In the genomic region with DNA sequence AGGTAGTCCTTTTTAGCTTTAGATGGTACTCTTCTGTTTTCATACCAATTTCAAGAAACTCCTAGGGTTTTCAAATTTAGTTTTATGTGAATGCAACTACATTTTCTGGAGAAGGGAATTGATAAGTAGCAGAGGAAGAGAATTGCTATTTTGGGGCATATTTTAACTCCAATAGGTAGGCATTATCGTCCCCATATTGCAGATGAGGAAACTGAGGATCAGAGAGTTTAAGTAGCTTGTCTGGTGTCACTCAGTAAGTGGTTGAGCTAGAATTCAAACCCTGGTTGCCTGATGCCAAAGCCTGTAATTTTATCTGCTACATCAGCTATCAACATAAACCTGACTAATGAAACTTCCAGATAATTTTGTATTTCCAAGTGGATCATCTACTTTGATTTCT, we compare ENCODE assay signal across 11 cellular contexts. TPM values are rescaled to one million over a fixed set of nuclear protein-coding genes. Genes with fewer than 3 reads are reported as not detected.
A peak's percentile ranks its signal among the peaks of the same experiment; 100 is the strongest.
DNase-seq lines count a peak whose midpoint lies in the region; ATAC-seq and TF ChIP-seq lines count a peak whose summit lies in the region.
"Had no signal": no experiment of that assay in that cellular context is flagged by ENCODE, and none has a peak within 500 bp of the region (broad histone marks: within the 10 kb centered on the region; RNA-seq: fewer than 3 reads in every experiment).

No MANE protein-coding gene starts in this region.

- no peaks in the 10 kb centered on the region for H3K36me3 ChIP-seq in psoas muscle (ENCODE audit: insufficient read depth in 1 of 2, low read depth in 1 of 2)

- 90 to 100% (median 96%) methylated on average over 1 of the region's 1 CpG for WGBS in psoas muscle, 3 donors

- peaks cover 25% of the 10 kb centered on the region for H3K36me3 Mint-ChIP-seq in activated CD8-positive, alpha-beta memory T cell treated with anti-CD3 and anti-CD28 coated beads, Interleukin-2, amount 10 ng/mL, durations not matched to agents 7 days and 5 days
- H3K36me3 Mint-ChIP-seq in WTC11, result no peaks in the 10 kb centered on the region
- H3K36me3 Mint-ChIP-seq in glutamatergic neuron (ENCODE audit: unreplicated experiment), result no peaks in the 10 kb centered on the region
- peaks cover 11 to 29% of the 10 kb centered on the region in 2 donors for H3K36me3 Mint-ChIP-seq in stimulated activated naive B cell treated with anti-CD40 and anti-IgM and Interleukin-4, amounts not matched to agents 10 μg/mL and 1 μg/mL and 100 μg/mL, for 72 hours

- CTCF ChIA-PET in activated CD8-positive, alpha-beta memory T cell treated with anti-CD3 and anti-CD28 coated beads, Interleukin-2, amount 10 ng/mL, durations not matched to agents 7 days and 5 days (lab: Charles Lee), result interaction anchor here (0.8 to 6.5 kb wide), 7 partner anchors 10 to 156 kb away, joined by 3 to 27 read pairs (median 3); no protein-coding TSS in a partner anchor
- CTCF ChIA-PET in WTC11 (lab: Charles Lee), result no interaction called here

- H3K4me1 ChIP-seq in psoas muscle, result peaks cover 29% of the 10 kb centered on the region

- H3K4me3 ChIP-seq in psoas muscle, result no peak overlapping the region

- H3K27me3 Mint-ChIP-seq in activated CD8-positive, alpha-beta memory T cell treated with anti-CD3 and anti-CD28 coated beads, Interleukin-2, amount 10 ng/mL, durations not matched to agents 7 days and 5 days, result no peaks in the 10 kb centered on the region
- no peaks in the 10 kb centered on the region for H3K27me3 Mint-ChIP-seq in WTC11 (ENCODE audit: low read depth)
- H3K27me3 Mint-ChIP-seq in glutamatergic neuron (ENCODE audit: unreplicated experiment), result peaks cover 11% of the 10 kb centered on the region
- no peaks in the 10 kb centered on the region for H3K27me3 Mint-ChIP-seq in stimulated activated naive B cell treated with anti-CD40 and anti-IgM and Interleukin-4, amounts not matched to agents 10 μg/mL and 1 μg/mL and 100 μg/mL, for 72 hours

- peak overlapping the region; percentile 90 for H3K4me3 Mint-ChIP-seq in activated CD8-positive, alpha-beta memory T cell treated with anti-CD3 and anti-CD28 coated beads, Interleukin-2, amount 10 ng/mL, durations not matched to agents 7 days and 5 days
- H3K4me3 Mint-ChIP-seq in WTC11 (peak overlapping the region; percentile 91), glutamatergic neuron (ENCODE audit: unreplicated experiment) (peak overlapping the region; percentile 95)
- peak overlapping the region; percentile 62 to 85 for H3K4me3 Mint-ChIP-seq in stimulated activated naive B cell treated with anti-CD40 and anti-IgM and Interleukin-4, amounts not matched to agents 10 μg/mL and 1 μg/mL and 100 μg/mL, for 72 hours

- H3K27ac ChIP-seq in psoas muscle, result no peak overlapping the region

- DNase-seq in activated CD8-positive, alpha-beta memory T cell treated with anti-CD3 and anti-CD28 coated beads, Interleukin-2, amount 10 ng/mL, durations not matched to agents 7 days and 5 days, result no peak
- no peak for DNase-seq in activated CD8-positive, alpha-beta memory T cell treated with anti-CD3 and anti-CD28 coated beads for 24 hours
- DNase-seq in WTC11 (ENCODE audit: low spot score) (no peak), glutamatergic neuron (no peak), MV-4-11 (lab: John Stamatoyannopoulos, UW) (no peak), cardiac septum (ENCODE audit: low spot score) (no peak), psoas muscle (no peak)
- no peak for DNase-seq in stimulated activated naive B cell treated with anti-CD40 and anti-IgM and Interleukin-4, amounts not matched to agents 10 μg/mL and 1 μg/mL and 100 μg/mL, for 72 hours
- DNase-seq: activated effector memory CD4-positive, alpha-beta T cell treated with Interleukin-2 at 50 U/mL for 16 hours; NCI-H146 had no signal

- H3K9me3 ChIP-seq in psoas muscle, result no peaks in the 10 kb centered on the region
- H3K9me3 ChIP-seq: SJSA1 had no signal

- peaks cover 70% of the 10 kb centered on the region for H3K4me1 Mint-ChIP-seq in activated CD8-positive, alpha-beta memory T cell treated with anti-CD3 and anti-CD28 coated beads, Interleukin-2, amount 10 ng/mL, durations not matched to agents 7 days and 5 days
- H3K4me1 Mint-ChIP-seq in WTC11 (peaks cover 63% of the 10 kb centered on the region), glutamatergic neuron (ENCODE audit: low read depth, unreplicated experiment) (peaks cover 14% of the 10 kb centered on the region)
- peaks cover 36 to 64% of the 10 kb centered on the region in 2 donors for H3K4me1 Mint-ChIP-seq in stimulated activated naive B cell treated with anti-CD40 and anti-IgM and Interleukin-4, amounts not matched to agents 10 μg/mL and 1 μg/mL and 100 μg/mL, for 72 hours

- POLR2A ChIA-PET in WTC11 (lab: Charles Lee), result no interaction called here

- intact Hi-C loops in cardiac septum (cut with DNase I), result loop anchor here (5.0 kb wide), 1 partner anchor 79 kb away; no protein-coding TSS in a partner anchor
- intact Hi-C loops in psoas muscle (cut with DNase I), result loop anchor here in 1 of 2 donors (2.0 kb wide), 1 partner anchor 15 kb away; no protein-coding TSS in a partner anchor

- H3K9me3 Mint-ChIP-seq in activated CD8-positive, alpha-beta memory T cell treated with anti-CD3 and anti-CD28 coated beads, Interleukin-2, amount 10 ng/mL, durations not matched to agents 7 days and 5 days (ENCODE audit: low read depth), result no peaks in the 10 kb centered on the region
- H3K9me3 Mint-ChIP-seq in WTC11 (no peaks in the 10 kb centered on the region), glutamatergic neuron (ENCODE audit: unreplicated experiment) (peaks cover 5% of the 10 kb centered on the region)
- H3K9me3 Mint-ChIP-seq in stimulated activated naive B cell treated with anti-CD40 and anti-IgM and Interleukin-4, amounts not matched to agents 10 μg/mL and 1 μg/mL and 100 μg/mL, for 72 hours, result peaks cover 0 to 2% of the 10 kb centered on the region in 2 donors

- ATAC-seq in activated CD8-positive, alpha-beta memory T cell treated with anti-CD3 and anti-CD28 coated beads, Interleukin-2, amount 10 ng/mL, durations not matched to agents 7 days and 5 days, result no peak
- ATAC-seq in WTC11, result no peak
- no peak for ATAC-seq in stimulated activated naive B cell treated with anti-CD40 and anti-IgM and Interleukin-4, amounts not matched to agents 10 μg/mL and 1 μg/mL and 100 μg/mL, for 72 hours (replicated peaks)
- no peak for ATAC-seq in psoas muscle

- H3K27ac Mint-ChIP-seq in activated CD8-positive, alpha-beta memory T cell treated with anti-CD3 and anti-CD28 coated beads, Interleukin-2, amount 10 ng/mL, durations not matched to agents 7 days and 5 days, result peak overlapping the region; percentile 90
- H3K27ac Mint-ChIP-seq in WTC11 (peak overlapping the region; percentile 91), glutamatergic neuron (ENCODE audit: unreplicated experiment) (no peak overlapping the region)
- peak overlapping the region; percentile 67 for H3K27ac Mint-ChIP-seq in stimulated activated naive B cell treated with anti-CD40 and anti-IgM and Interleukin-4, amounts not matched to agents 10 μg/mL and 1 μg/mL and 100 μg/mL, for 72 hours

- no peaks in the 10 kb centered on the region for H3K27me3 ChIP-seq in psoas muscle (ENCODE audit: insufficient read depth in 3 of 3, low read length in 2 of 3)
- H3K27me3 ChIP-seq: SJSA1 had no signal

- no peak for TF ChIP-seq CTCF in WTC11 (IDR thresholded peaks at IDR 0.05)
- TF ChIP-seq CTCF in glutamatergic neuron (IDR thresholded peaks at IDR 0.05; ENCODE audit: partially characterized antibody, unreplicated experiment), result no peak
- no peak for TF ChIP-seq CTCF in psoas muscle (IDR thresholded peaks at IDR 0.05)

TF ChIP-seq in WTC11, 78 proteins besides CTCF, POLR2A, EP300 and RAD21 (continues in another document):
- TF ChIP-seq TCF7 (CRISPR knock-in tag; IDR thresholded peaks at IDR 0.05; ENCODE audit: low read depth), result no peak
- no peak for TF ChIP-seq CBFB (CRISPR knock-in tag; IDR thresholded peaks at IDR 0.05; ENCODE audit: low read depth)
- TF ChIP-seq ZBTB21 (CRISPR knock-in tag; IDR thresholded peaks at IDR 0.05; ENCODE audit: borderline replicate concordance), result no peak
- no peak for TF ChIP-seq GTF2I (CRISPR knock-in tag; conservative IDR thresholded peaks at IDR 0.05)
- no peak for TF ChIP-seq ZNF317 (CRISPR knock-in tag; IDR thresholded peaks at IDR 0.05; ENCODE audit: borderline replicate concordance, low read depth)
- no peak for TF ChIP-seq ZNF138 (CRISPR knock-in tag; conservative IDR thresholded peaks at IDR 0.05)

RNA-seq across cellular contexts. Expression of gene NFYC, which starts 1.9 kb away (rescaled TPM):
- 10 to 100 TPM; 71.1 to 91.2 TPM for total RNA-seq in activated CD8-positive, alpha-beta memory T cell treated with anti-CD3 and anti-CD28 coated beads, Interleukin-2, amount 10 ng/mL, durations not matched to agents 7 days and 5 days
- total RNA-seq in WTC11 (2021) (46.5 to 47.5 TPM (median 47.4 TPM) in 3 replicates), glutamatergic neuron (ENCODE audit: unreplicated experiment) (44.2 TPM), cardiac septum (61.7 TPM), psoas muscle (10 to 100 TPM; 45.8 to 67.8 (median 61.1) TPM)
- 10 to 100 TPM; 52.0 to 69.0 (median 58.6) TPM for polyA plus RNA-seq in psoas muscle

RNA-seq across cellular contexts. Expression of gene RIMS3, which starts 27.9 kb away (rescaled TPM):
- 1 to 10 TPM; 2.1 to 5.3 TPM for total RNA-seq in activated CD8-positive, alpha-beta memory T cell treated with anti-CD3 and anti-CD28 coated beads, Interleukin-2, amount 10 ng/mL, durations not matched to agents 7 days and 5 days
- total RNA-seq in WTC11 (2021), result 19.8 to 19.9 TPM (median 19.8 TPM) in 3 replicates
- 126 TPM for total RNA-seq in glutamatergic neuron (ENCODE audit: unreplicated experiment)
- total RNA-seq in cardiac septum, result 0.67 TPM
- under 1 TPM; 0.15 to 0.42 (median 0.35) TPM for total RNA-seq in psoas muscle
- polyA plus RNA-seq in psoas muscle, result under 1 TPM; 0.07 to 0.31 (median 0.16) TPM
